3 cellular contexts compared by ENCODE assay signal in the genomic region with DNA sequence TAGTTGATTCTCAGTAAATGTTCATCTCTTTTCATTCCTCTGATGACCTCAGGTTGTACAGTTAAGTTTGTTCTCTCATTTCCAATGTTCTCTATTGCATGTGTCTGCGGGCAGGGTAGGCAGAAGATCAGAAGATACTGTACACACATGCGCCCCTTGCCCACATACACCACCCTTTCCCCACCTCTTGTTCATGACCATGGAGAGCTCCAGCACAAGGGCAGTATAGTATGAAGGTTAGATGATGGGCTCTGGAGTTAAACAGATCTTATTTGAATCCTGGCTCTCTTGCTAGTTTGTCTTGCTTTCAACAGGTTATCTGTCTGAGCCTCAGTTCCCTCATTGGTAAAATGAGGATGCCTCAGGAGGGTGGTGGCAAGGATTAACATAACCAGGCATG.
TF ChIP-seq lines count a peak whose summit lies in the region.

No MANE protein-coding gene starts in this region.

TF ChIP-seq in GM23338, 12 proteins besides CTCF, POLR2A, EP300 and RAD21:
- TF ChIP-seq REST (IDR thresholded peaks at IDR 0.05; ENCODE audit: unreplicated experiment) (peak; percentile 68), ETS1 (IDR thresholded peaks at IDR 0.05) (no peak)

TF ChIP-seq in Ishikawa, 13 proteins besides CTCF, POLR2A, EP300 and RAD21:
- TF ChIP-seq REST (IDR thresholded peaks at IDR 0.05; ENCODE audit: low read depth) (peak; percentile 55), TCF12 (IDR thresholded peaks at IDR 0.05; ENCODE audit: low read depth) (no peak), CEBPB (IDR thresholded peaks at IDR 0.05) (no peak)

TF ChIP-seq in GM12878, 131 proteins besides CTCF, POLR2A, EP300 and RAD21 (continued from another document):
- peak; percentile 67; the same call in 1 of the 2 replicates for TF ChIP-seq REST (IDR thresholded peaks at IDR 0.05; ENCODE audit: low read depth, low read length)
